Comparison of ENCODE assay signal across 6 cellular contexts in the genomic region with DNA sequence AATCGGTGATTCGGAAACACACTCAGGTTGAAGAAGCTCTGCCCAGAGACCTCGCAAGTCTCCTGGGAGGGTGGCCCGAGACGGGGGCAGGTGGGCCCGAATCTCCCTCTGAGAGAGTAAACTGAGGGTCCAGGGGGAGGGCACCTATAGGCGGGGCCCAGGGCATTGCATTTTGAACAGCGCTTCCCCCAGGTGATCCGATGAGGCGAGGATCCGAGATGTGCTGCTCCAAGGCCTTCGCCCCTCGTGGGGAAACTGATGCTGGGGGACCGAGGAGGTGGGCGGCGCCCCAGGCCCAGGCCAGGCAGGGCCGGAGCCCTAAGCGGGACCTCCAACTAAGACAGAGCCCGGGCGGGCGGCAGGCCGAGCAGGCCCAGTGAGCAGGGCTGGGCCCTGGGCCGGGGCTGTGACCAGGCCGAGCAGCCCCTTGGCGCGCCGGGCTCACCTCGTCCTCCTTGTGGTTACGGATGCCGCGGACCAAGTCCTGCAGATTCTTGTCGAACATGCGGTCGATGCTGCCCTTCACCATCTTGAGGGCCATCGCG. TPM values are rescaled to one million over a fixed set of nuclear protein-coding genes. Genes with fewer than 3 reads are reported as not detected.
A peak's percentile ranks its signal among the peaks of the same experiment; 100 is the strongest.
DNase-seq lines count a peak whose midpoint lies in the region; ATAC-seq and TF ChIP-seq lines count a peak whose summit lies in the region.

No MANE protein-coding gene starts in this region.

- TF ChIP-seq EP300 in ovary (IDR thresholded peaks at IDR 0.05), result no peak

- 0% methylated on average over 23 to 36 of the region's 36 CpGs for WGBS in ovary, 3 donors

- DNase-seq in colonic mucosa (peak; percentile 33), ovary (peak in 2 of 5 donors; percentile 38 to 60), amniotic stem cell (lab: John Stamatoyannopoulos, UW) (no peak), NK-92 (lab: John Stamatoyannopoulos, UW; ENCODE audit: unreplicated experiment) (no peak)

- H3K9me3 ChIP-seq in colonic mucosa (no peaks in the 10 kb centered on the region), ovary (no peaks in the 10 kb centered on the region)

- peak overlapping the region; percentile 97 for H3K4me3 ChIP-seq in colonic mucosa
- peak overlapping the region; percentile 98 for H3K4me3 ChIP-seq in ovary

- H3K4me1 ChIP-seq in colonic mucosa (peaks cover 12% of the 10 kb centered on the region), ovary (ENCODE audit: insufficient read depth) (peaks cover 12% of the 10 kb centered on the region)

- no peak for TF ChIP-seq CTCF in colonic mucosa (IDR thresholded peaks at IDR 0.05)
- TF ChIP-seq CTCF in ovary (IDR thresholded peaks at IDR 0.05), result no peak

- no peaks in the 10 kb centered on the region for H3K36me3 ChIP-seq in colonic mucosa
- no peaks in the 10 kb centered on the region for H3K36me3 ChIP-seq in ovary

- intact Hi-C loops in colonic mucosa (cut with DNase I) (loop anchor here (5.0 kb wide), 1 partner anchor 134 kb away; a partner anchor contains a TSS), ovary (cut with DNase I) (loop anchor here in 3 of 4 donors (5.0 to 10.0 kb wide), 4 partner anchors 54 to 246 kb away; a partner anchor contains a TSS)

- TF ChIP-seq POLR2A in ovary (IDR thresholded peaks at IDR 0.05), result no peak

- H3K27me3 ChIP-seq in colonic mucosa (no peaks in the 10 kb centered on the region), ovary (no peaks in the 10 kb centered on the region)

- H3K9ac ChIP-seq in colonic mucosa (ENCODE audit: low read depth in 2 of 2, low read length in 2 of 2), result peak overlapping the region; percentile 96 to 98

- ATAC-seq in GM18873 (IDR thresholded peaks at IDR 0.05; ENCODE audit: low FRiP score, unreplicated experiment) (peak; percentile 19), HG03571 (IDR thresholded peaks at IDR 0.05; ENCODE audit: unreplicated experiment) (peak; percentile 18)

- H3K27ac ChIP-seq in colonic mucosa (peak overlapping the region; percentile 79), ovary (peak overlapping the region in 1 of 2 donors; percentile 33)

RNA-seq across cellular contexts. Expression of a gene that starts 0.5 kb away (rescaled TPM):
- total RNA-seq in colonic mucosa (100 to 1,000 TPM; 105 to 137 TPM), ovary (100 to 1,000 TPM in 1 of 7 donors, 10 to 100 TPM in 6; 36.7 to 102 (median 75.4) TPM)
- polyA plus RNA-seq in ovary, result 10 to 100 TPM; 43.5 to 49.9 TPM

RNA-seq across cellular contexts. Expression of a gene that starts 12.9 kb away (rescaled TPM):
- total RNA-seq in colonic mucosa, result 10 to 100 TPM; 31.5 to 52.0 TPM
- 10 to 100 TPM in 6 of 7 donors, 1 to 10 TPM in 1; 6.7 to 28.9 (median 21.3) TPM for total RNA-seq in ovary
- polyA plus RNA-seq in ovary, result 1 to 10 TPM; 2.4 to 5.4 TPM

RNA-seq across cellular contexts. Expression of a gene that starts 54.2 kb away (rescaled TPM):
- total RNA-seq in colonic mucosa (1 to 10 TPM; 2.1 to 4.5 TPM), ovary (10 to 100 TPM in 5 of 7 donors, 1 to 10 TPM in 2; 4.5 to 24.5 (median 10.7) TPM)
- polyA plus RNA-seq in ovary, result 10 to 100 TPM in 1 of 2 donors, 1 to 10 TPM in 1; 1.8 to 31.7 TPM

RNA-seq across cellular contexts. Expression of a gene that starts 54.7 kb away (rescaled TPM):
- total RNA-seq in colonic mucosa (10 to 100 TPM; 40.0 to 40.5 TPM), ovary (10 to 100 TPM; 16.6 to 61.5 (median 47.8) TPM)
- polyA plus RNA-seq in ovary, result 10 to 100 TPM; 21.1 to 22.5 TPM
